In the genomic region with DNA sequence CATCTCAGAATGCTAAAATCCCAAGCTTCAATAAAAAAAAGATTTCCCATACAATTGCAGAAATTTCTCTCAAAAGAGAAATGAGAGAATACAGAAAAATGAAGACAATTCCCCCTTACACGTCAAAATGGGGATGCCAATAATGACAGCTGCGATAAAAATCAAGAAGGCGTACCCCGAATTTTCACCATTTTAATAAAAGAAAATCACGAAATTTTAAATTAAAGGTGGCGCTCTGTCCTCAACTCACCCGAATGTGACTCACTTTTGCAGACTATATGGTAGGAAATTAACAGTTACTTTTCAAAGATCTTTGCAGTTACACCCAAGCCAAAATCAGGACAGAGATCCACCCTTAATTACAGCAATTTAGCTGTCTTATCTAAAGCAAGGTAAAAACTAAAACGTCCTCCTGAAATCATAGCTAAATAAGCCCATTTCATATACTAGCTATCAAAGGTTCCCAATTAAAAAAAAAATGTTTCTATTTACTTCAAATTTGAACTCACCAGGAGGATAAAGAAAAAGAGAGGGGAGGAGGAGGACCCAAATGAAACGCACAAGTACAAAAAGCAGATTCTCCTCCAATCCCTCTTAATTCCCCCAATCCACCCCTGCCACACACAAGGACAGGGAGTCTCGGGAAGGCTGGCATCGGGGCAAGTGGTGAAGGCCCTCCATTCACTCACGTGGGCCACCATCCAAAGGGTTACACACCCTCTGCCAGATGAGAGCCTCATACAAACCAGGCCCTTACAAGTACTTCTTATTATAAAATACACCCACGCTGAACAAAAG, we compare ENCODE assay signal across 1 cellular context.
TF ChIP-seq lines count a peak whose summit lies in the region.

No MANE protein-coding gene starts in this region.

TF ChIP-seq in GM12878, 131 proteins besides CTCF, POLR2A, EP300 and RAD21 (continued from another document):
- TF ChIP-seq, protein P1, sequence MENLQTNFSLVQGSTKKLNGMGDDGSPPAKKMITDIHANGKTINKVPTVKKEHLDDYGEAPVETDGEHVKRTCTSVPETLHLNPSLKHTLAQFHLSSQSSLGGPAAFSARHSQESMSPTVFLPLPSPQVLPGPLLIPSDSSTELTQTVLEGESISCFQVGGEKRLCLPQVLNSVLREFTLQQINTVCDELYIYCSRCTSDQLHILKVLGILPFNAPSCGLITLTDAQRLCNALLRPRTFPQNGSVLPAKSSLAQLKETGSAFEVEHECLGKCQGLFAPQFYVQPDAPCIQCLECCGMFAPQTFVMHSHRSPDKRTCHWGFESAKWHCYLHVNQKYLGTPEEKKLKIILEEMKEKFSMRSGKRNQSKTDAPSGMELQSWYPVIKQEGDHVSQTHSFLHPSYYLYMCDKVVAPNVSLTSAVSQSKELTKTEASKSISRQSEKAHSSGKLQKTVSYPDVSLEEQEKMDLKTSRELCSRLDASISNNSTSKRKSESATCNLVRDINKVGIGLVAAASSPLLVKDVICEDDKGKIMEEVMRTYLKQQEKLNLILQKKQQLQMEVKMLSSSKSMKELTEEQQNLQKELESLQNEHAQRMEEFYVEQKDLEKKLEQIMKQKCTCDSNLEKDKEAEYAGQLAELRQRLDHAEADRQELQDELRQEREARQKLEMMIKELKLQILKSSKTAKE (IDR thresholded peaks at IDR 0.05; ENCODE audit: low read depth, poor library complexity, severe bottlenecking) = no peak
TF ChIP-seq in GM12878: peak in this region for 1.
